ENCODE assay signal across 15 cellular contexts in the genomic region with DNA sequence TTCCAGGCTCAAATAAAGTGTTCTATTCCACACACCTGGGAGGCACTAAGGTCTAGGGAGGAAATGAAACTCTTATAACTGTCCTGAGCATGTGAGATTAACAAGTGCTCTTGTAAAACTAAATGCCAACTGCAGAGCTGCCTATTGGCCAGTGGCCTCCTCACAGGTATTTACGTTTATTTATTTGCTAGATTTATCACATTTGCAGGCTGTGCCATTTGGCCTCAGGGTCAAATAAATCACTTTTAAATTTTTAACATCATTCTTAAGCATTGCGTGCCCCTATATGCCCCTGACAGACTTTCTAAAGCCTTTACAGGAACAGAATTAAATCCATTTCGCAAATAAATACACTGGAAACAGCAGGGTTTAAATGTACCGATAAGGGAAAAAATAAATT.
A peak's percentile ranks its signal among the peaks of the same experiment; 100 is the strongest.
DNase-seq lines count a peak whose midpoint lies in the region; ATAC-seq and TF ChIP-seq lines count a peak whose summit lies in the region.
"Had no signal": no experiment of that assay in that cellular context is flagged by ENCODE, and none has a peak within 500 bp of the region (broad histone marks: within the 10 kb centered on the region; RNA-seq: fewer than 3 reads in every experiment).

No MANE protein-coding gene starts in this region.

- no peak overlapping the region for H3K9ac ChIP-seq in muscle layer of colon (ENCODE audit: low read length)
- H3K9ac ChIP-seq in skeletal muscle tissue (ENCODE audit: low read depth in 1 of 3, low read length in 3 of 3) = no peak overlapping the region

- in situ Hi-C loops in G401 (cut with HindIII; ENCODE audit: low sequenced_read_pairs) = no loop called here

- ATAC-seq in T-helper 17 cell (no peak), WTC11 (no peak)
- ATAC-seq: CD8-positive, alpha-beta T cell had no signal

- H3K9me3 Mint-ChIP-seq in WTC11 = no peaks in the 10 kb centered on the region
- H3K9me3 Mint-ChIP-seq: CD8-positive, alpha-beta T cell had no signal

- H3K27ac Mint-ChIP-seq in T-helper 17 cell (no peak overlapping the region), WTC11 (no peak overlapping the region)
- H3K27ac Mint-ChIP-seq: CD8-positive, alpha-beta T cell had no signal

- H3K27me3 Mint-ChIP-seq in T-helper 17 cell (peaks cover 22% of the 10 kb centered on the region), WTC11 (ENCODE audit: low read depth) (no peaks in the 10 kb centered on the region)

- H3K9me3 ChIP-seq in muscle layer of colon (ENCODE audit: low read length) = no peaks in the 10 kb centered on the region
- no peaks in the 10 kb centered on the region for H3K9me3 ChIP-seq in skeletal muscle tissue (ENCODE audit: control insufficient read depth in 3 of 3, low read length in 3 of 3)
- H3K9me3 ChIP-seq in T-helper 17 cell (ENCODE audit: control insufficient read depth, low read length, poor library complexity, severe bottlenecking) = no peaks in the 10 kb centered on the region
- H3K9me3 ChIP-seq: BE2C had no signal

- no peak for TF ChIP-seq CTCF in LNCaP clone FGC (IDR thresholded peaks at IDR 0.05; ENCODE audit: control insufficient read depth, extremely low read depth, insufficient read depth)
- TF ChIP-seq CTCF in WTC11 (IDR thresholded peaks at IDR 0.05) = no peak

- peak; percentile 71 for DNase-seq in G401 (ENCODE audit: low spot score)
- DNase-seq in LNCaP clone FGC (ENCODE audit: low read depth) = peak; percentile 95
- no peak for DNase-seq in T-helper 17 cell
- DNase-seq in amniotic stem cell (lab: John Stamatoyannopoulos, UW) = no peak
- DNase-seq in WTC11 (ENCODE audit: low spot score) = no peak
- no peak for DNase-seq in NCI-H2196 (lab: John Stamatoyannopoulos, UW; ENCODE audit: unreplicated experiment)
- DNase-seq: BE2C; CD8-positive, alpha-beta T cell; EL; NCI-H2029; NCI-H2171 treated with DMSO at 0.1 percent for 48 hours; NCI-H524; SHP77 treated with DMSO at 0.1 percent for 48 hours had no signal

- H3K4me1 ChIP-seq in muscle layer of colon (ENCODE audit: insufficient read depth, low read length) (peaks cover 6% of the 10 kb centered on the region), skeletal muscle tissue (ENCODE audit: control insufficient read depth in 3 of 3, insufficient read depth in 3 of 3, low read length in 3 of 3) (peaks cover 5 to 24% (median 14%) of the 10 kb centered on the region in 3 donors)

- H3K4me1 Mint-ChIP-seq in T-helper 17 cell (no peaks in the 10 kb centered on the region), WTC11 (peaks cover 3% of the 10 kb centered on the region; the same call in 1 of the 2 replicates)

- no peaks in the 10 kb centered on the region for H3K27me3 ChIP-seq in muscle layer of colon (ENCODE audit: control insufficient read depth in 1 of 2, insufficient read depth in 2 of 2, low read length in 2 of 2)
- no peaks in the 10 kb centered on the region for H3K27me3 ChIP-seq in skeletal muscle tissue (ENCODE audit: control insufficient read depth in 3 of 3, insufficient read depth in 3 of 3, low read length in 3 of 3)
- H3K27me3 ChIP-seq: BE2C had no signal

- POLR2A ChIA-PET in WTC11 (lab: Charles Lee) = no interaction called here

- H3K27ac ChIP-seq in muscle layer of colon (ENCODE audit: low read depth, low read length) (peak overlapping the region; percentile 42), skeletal muscle tissue (ENCODE audit: low read depth, low read length) (peak overlapping the region; percentile 54)

- no peak overlapping the region for H3K4me3 Mint-ChIP-seq in T-helper 17 cell
- H3K4me3 Mint-ChIP-seq in WTC11 = no peak overlapping the region
- H3K4me3 Mint-ChIP-seq: CD8-positive, alpha-beta T cell had no signal

- H3K4me3 ChIP-seq in LNCaP clone FGC (ENCODE audit: low read depth, low read length) (no peak overlapping the region), muscle layer of colon (ENCODE audit: low read depth in 1 of 2, low read length in 2 of 2) (no peak overlapping the region), skeletal muscle tissue (ENCODE audit: low read length in 3 of 3) (no peak overlapping the region)

- no peaks in the 10 kb centered on the region for H3K36me3 ChIP-seq in muscle layer of colon (ENCODE audit: insufficient read depth, low read length)
- H3K36me3 ChIP-seq in skeletal muscle tissue (ENCODE audit: control insufficient read depth in 3 of 3, insufficient read depth in 3 of 3, low read length in 3 of 3) = no peaks in the 10 kb centered on the region
- H3K36me3 ChIP-seq: BE2C had no signal

- H3K36me3 Mint-ChIP-seq in T-helper 17 cell (ENCODE audit: low read depth) = no peaks in the 10 kb centered on the region
- no peaks in the 10 kb centered on the region for H3K36me3 Mint-ChIP-seq in WTC11
- H3K36me3 Mint-ChIP-seq: CD8-positive, alpha-beta T cell had no signal

- CTCF ChIA-PET in WTC11 (lab: Charles Lee) = no interaction called here

TF ChIP-seq in WTC11, 78 proteins besides CTCF, POLR2A, EP300 and RAD21:
- TF ChIP-seq, protein P1, sequence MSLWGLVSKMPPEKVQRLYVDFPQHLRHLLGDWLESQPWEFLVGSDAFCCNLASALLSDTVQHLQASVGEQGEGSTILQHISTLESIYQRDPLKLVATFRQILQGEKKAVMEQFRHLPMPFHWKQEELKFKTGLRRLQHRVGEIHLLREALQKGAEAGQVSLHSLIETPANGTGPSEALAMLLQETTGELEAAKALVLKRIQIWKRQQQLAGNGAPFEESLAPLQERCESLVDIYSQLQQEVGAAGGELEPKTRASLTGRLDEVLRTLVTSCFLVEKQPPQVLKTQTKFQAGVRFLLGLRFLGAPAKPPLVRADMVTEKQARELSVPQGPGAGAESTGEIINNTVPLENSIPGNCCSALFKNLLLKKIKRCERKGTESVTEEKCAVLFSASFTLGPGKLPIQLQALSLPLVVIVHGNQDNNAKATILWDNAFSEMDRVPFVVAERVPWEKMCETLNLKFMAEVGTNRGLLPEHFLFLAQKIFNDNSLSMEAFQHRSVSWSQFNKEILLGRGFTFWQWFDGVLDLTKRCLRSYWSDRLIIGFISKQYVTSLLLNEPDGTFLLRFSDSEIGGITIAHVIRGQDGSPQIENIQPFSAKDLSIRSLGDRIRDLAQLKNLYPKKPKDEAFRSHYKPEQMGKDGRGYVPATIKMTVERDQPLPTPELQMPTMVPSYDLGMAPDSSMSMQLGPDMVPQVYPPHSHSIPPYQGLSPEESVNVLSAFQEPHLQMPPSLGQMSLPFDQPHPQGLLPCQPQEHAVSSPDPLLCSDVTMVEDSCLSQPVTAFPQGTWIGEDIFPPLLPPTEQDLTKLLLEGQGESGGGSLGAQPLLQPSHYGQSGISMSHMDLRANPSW (CRISPR knock-in tag; conservative IDR thresholded peaks at IDR 0.05; ENCODE audit: low read depth) = no peak
- TF ChIP-seq, protein P2, sequence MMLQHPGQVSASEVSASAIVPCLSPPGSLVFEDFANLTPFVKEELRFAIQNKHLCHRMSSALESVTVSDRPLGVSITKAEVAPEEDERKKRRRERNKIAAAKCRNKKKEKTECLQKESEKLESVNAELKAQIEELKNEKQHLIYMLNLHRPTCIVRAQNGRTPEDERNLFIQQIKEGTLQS (CRISPR knock-in tag; conservative IDR thresholded peaks at IDR 0.05) = no peak
- TF ChIP-seq ZNF138 (CRISPR knock-in tag; conservative IDR thresholded peaks at IDR 0.05) = no peak
- TF ChIP-seq FOXJ3 (CRISPR knock-in tag; IDR thresholded peaks at IDR 0.05; ENCODE audit: borderline replicate concordance) = no peak
- TF ChIP-seq TEAD1 (CRISPR knock-in tag; IDR thresholded peaks at IDR 0.05) = no peak
- TF ChIP-seq, protein P3, sequence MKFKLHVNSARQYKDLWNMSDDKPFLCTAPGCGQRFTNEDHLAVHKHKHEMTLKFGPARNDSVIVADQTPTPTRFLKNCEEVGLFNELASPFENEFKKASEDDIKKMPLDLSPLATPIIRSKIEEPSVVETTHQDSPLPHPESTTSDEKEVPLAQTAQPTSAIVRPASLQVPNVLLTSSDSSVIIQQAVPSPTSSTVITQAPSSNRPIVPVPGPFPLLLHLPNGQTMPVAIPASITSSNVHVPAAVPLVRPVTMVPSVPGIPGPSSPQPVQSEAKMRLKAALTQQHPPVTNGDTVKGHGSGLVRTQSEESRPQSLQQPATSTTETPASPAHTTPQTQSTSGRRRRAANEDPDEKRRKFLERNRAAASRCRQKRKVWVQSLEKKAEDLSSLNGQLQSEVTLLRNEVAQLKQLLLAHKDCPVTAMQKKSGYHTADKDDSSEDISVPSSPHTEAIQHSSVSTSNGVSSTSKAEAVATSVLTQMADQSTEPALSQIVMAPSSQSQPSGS (CRISPR knock-in tag; IDR thresholded peaks at IDR 0.05; ENCODE audit: borderline replicate concordance, low read depth) = no peak
- TF ChIP-seq ZNF317 (CRISPR knock-in tag; IDR thresholded peaks at IDR 0.05; ENCODE audit: borderline replicate concordance, low read depth) = no peak
- TF ChIP-seq, protein P4, sequence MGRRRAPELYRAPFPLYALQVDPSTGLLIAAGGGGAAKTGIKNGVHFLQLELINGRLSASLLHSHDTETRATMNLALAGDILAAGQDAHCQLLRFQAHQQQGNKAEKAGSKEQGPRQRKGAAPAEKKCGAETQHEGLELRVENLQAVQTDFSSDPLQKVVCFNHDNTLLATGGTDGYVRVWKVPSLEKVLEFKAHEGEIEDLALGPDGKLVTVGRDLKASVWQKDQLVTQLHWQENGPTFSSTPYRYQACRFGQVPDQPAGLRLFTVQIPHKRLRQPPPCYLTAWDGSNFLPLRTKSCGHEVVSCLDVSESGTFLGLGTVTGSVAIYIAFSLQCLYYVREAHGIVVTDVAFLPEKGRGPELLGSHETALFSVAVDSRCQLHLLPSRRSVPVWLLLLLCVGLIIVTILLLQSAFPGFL (CRISPR knock-in tag; IDR thresholded peaks at IDR 0.05; ENCODE audit: borderline replicate concordance) = no peak
- TF ChIP-seq, protein P5, sequence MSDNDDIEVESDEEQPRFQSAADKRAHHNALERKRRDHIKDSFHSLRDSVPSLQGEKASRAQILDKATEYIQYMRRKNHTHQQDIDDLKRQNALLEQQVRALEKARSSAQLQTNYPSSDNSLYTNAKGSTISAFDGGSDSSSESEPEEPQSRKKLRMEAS (CRISPR knock-in tag; IDR thresholded peaks at IDR 0.05) = no peak
- no peak for TF ChIP-seq TCF7 (CRISPR knock-in tag; IDR thresholded peaks at IDR 0.05; ENCODE audit: low read depth)
- no peak for TF ChIP-seq ZNF423 (CRISPR knock-in tag; IDR thresholded peaks at IDR 0.05)
TF ChIP-seq in WTC11: peak in this region for 0.

Comparison
In these comparisons a context has a peak if more than half of its experiments do, and no peak if none do; other contexts are left out.
1. DNase-seq: peak in G401 (single experiment) and LNCaP clone FGC (single experiment); none in T-helper 17 cell (0 of 3), amniotic stem cell (single experiment), WTC11 (single experiment) and NCI-H2196 (single experiment).